19 cellular contexts compared by ENCODE assay signal in the genomic region with DNA sequence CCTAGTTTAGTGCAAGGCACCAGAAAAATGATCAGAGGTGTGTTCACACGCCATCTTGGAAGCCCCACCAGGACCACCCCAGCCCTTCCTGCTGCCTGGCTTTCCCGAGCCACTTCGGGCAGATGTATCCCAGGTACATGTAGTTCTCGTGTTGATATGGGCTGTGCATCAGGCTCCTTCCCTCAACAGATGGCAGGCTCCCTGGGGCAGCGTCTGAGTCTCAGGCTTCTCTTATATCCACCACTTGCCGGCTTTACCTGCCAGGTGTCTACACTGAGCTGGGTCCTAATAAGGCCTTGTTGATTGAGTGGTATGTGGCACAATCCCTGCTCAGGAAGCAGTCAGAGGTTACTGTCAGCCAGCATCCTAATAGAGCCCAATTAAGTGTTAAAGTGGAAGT. TPM values are rescaled to one million over a fixed set of nuclear protein-coding genes. Genes with fewer than 3 reads are reported as not detected.
DNase-seq lines count a peak whose midpoint lies in the region; TF ChIP-seq lines count a peak whose summit lies in the region.
"Had no signal": no experiment of that assay in that cellular context is flagged by ENCODE, and none has a peak within 500 bp of the region (broad histone marks: within the 10 kb centered on the region; RNA-seq: fewer than 3 reads in every experiment).

No MANE protein-coding gene starts in this region.

- H3K27me3 Mint-ChIP-seq in endothelial cell (ENCODE audit: unreplicated experiment) = peaks cover 2% of the 10 kb centered on the region

- peak overlapping the region; percentile 14 for H3K27ac Mint-ChIP-seq in endothelial cell (ENCODE audit: unreplicated experiment)
- H3K27ac Mint-ChIP-seq: GM23338, T-helper 17 cell had no signal

- peak; percentile 9 for DNase-seq in DMS53 (lab: John Stamatoyannopoulos, UW)
- DNase-seq in DMS53 treated with DMSO at 0.1 percent for 48 hours (lab: John Stamatoyannopoulos, UW; ENCODE audit: unreplicated experiment) = no peak
- peak; percentile 32 for DNase-seq in NCI-H146 treated with DMSO at 0.1 percent for 48 hours (lab: John Stamatoyannopoulos, UW; ENCODE audit: unreplicated experiment)
- DNase-seq in NCI-H69 (lab: John Stamatoyannopoulos, UW) = peak; percentile 99
- no peak for DNase-seq in endothelial cell (ENCODE audit: low spot score)
- no peak for DNase-seq in effector CD8-positive, alpha-beta T cell (lab: John Stamatoyannopoulos, UW)
- no peak for DNase-seq in OCI-M1 (lab: John Stamatoyannopoulos, UW)
- DNase-seq in activated T-cell treated with anti-CD3 and anti-CD28 coated beads, Interleukin-2, amount 50 U/mL, for 48 hours = no peak
- DNase-seq: Caco-2, KG1, NCI-H1092 treated with DMSO at 0.1 percent for 48 hours, NCI-H1930, NCI-H446, SHP77 treated with DMSO at 0.1 percent for 48 hours, T-helper 17 cell had no signal

- TF ChIP-seq CTCF in endothelial cell (IDR thresholded peaks at IDR 0.05; ENCODE audit: unreplicated experiment) = no peak

- no peak overlapping the region for H3K4me3 Mint-ChIP-seq in endothelial cell (ENCODE audit: unreplicated experiment)
- H3K4me3 Mint-ChIP-seq: CD14-positive monocyte, GM23338 had no signal

- no peaks in the 10 kb centered on the region for H3K36me3 Mint-ChIP-seq in endothelial cell (ENCODE audit: low read depth, unreplicated experiment)
- H3K36me3 Mint-ChIP-seq: CD14-positive monocyte had no signal

- H3K9me3 Mint-ChIP-seq in endothelial cell (ENCODE audit: unreplicated experiment) = no peaks in the 10 kb centered on the region
- H3K9me3 Mint-ChIP-seq: GM23338 had no signal

- H3K4me1 Mint-ChIP-seq in endothelial cell (ENCODE audit: unreplicated experiment) = peaks cover 3% of the 10 kb centered on the region
- H3K4me1 Mint-ChIP-seq: CD14-positive monocyte had no signal

RNA-seq across cellular contexts. Expression of a gene that starts 8.6 kb away (rescaled TPM):
- 0.10 TPM for total RNA-seq in endothelial cell (ENCODE audit: unreplicated experiment)
- total RNA-seq: Caco-2, Daoy, MCF 10A had no signal

RNA-seq across cellular contexts. Expression of a gene that starts 12.3 kb away (rescaled TPM):
- total RNA-seq in endothelial cell (ENCODE audit: unreplicated experiment) = 1.9 TPM
- total RNA-seq: Caco-2, Daoy, MCF 10A, T-helper 17 cell had no signal

Comparison
In these comparisons a context has a peak if more than half of its experiments do, and no peak if none do; other contexts are left out.
1. DNase-seq: peak in DMS53 (single experiment), NCI-H146 treated with DMSO at 0.1 percent for 48 hours (single experiment) and NCI-H69 (single experiment); none in DMS53 treated with DMSO at 0.1 percent for 48 hours (single experiment), endothelial cell (single experiment), effector CD8-positive, alpha-beta T cell (single experiment), OCI-M1 (single experiment) and activated T-cell treated with anti-CD3 and anti-CD28 coated beads, Interleukin-2, amount 50 U/mL, for 48 hours (0 of 2).